In genomic region chr12:98439471-98440164, GRCh38 we compare ENCODE assay signal across 9 cellular contexts.
DNase-seq lines count a peak whose midpoint lies in the region; ATAC-seq and TF ChIP-seq lines count a peak whose summit lies in the region.
"Had no signal": no experiment of that assay in that cellular context is flagged by ENCODE, and none has a peak within 500 bp of the region (broad histone marks: within the 10 kb centered on the region; RNA-seq: fewer than 3 reads in every experiment).

No MANE protein-coding gene starts in this region.

- H4K5ac ChIP-seq in IMR-90 (ENCODE audit: low read depth, low read length) = no peak overlapping the region

- H4K91ac ChIP-seq in IMR-90 (ENCODE audit: insufficient read depth, low read depth, low read length) = no peak overlapping the region

- 20% methylated on average over 2 of the region's 7 CpGs; no CpG with 5 or more reads in 1 of the 2 experiments for WGBS in IMR-90 (ENCODE audit: extremely low coverage in 2 of 2, insufficient read length in 1 of 2), 2 experiments
- 27 to 46% (median 36%) methylated on average over 6 to 7 of the region's 7 CpGs for WGBS in adrenal gland, 4 donors

- no peak overlapping the region for H3K4me3 ChIP-seq in IMR-90 (ENCODE audit: insufficient read depth, low read depth, low read length)
- H3K4me3 ChIP-seq in adrenal gland = no peak overlapping the region
- peak overlapping the region in 1 of 2 donors; percentile 1 for H3K4me3 ChIP-seq in right atrium auricular region
- H3K4me3 ChIP-seq in skeletal muscle tissue (ENCODE audit: low read length in 3 of 3) = peak overlapping the region in 1 of 3 donors; percentile 44

- H3K79me1 ChIP-seq in IMR-90 (ENCODE audit: low read depth in 1 of 2, low read length in 2 of 2) = no peaks in the 10 kb centered on the region

- TF ChIP-seq CTCF in IMR-90 (conservative IDR thresholded peaks at IDR 0.05; ENCODE audit: low read depth, low read length) (no peak), adrenal gland (IDR thresholded peaks at IDR 0.05) (no peak), right atrium auricular region (IDR thresholded peaks at IDR 0.05) (no peak)

- peaks cover 3% of the 10 kb centered on the region for H3K9me3 Mint-ChIP-seq in activated naive CD4-positive, alpha-beta T cell treated with anti-CD3 and anti-CD28 coated beads for 36 hours

- no peak overlapping the region for H2BK15ac ChIP-seq in IMR-90 (ENCODE audit: low read depth, low read length)

- no peak overlapping the region for H3K56ac ChIP-seq in IMR-90 (ENCODE audit: extremely low read depth, insufficient read depth, low read length)

- H3K36me3 ChIP-seq in IMR-90 (ENCODE audit: control insufficient read depth, insufficient read depth, low read length) (no peaks in the 10 kb centered on the region), adrenal gland (replicated peaks in 1 of 2) (no peaks in the 10 kb centered on the region), right atrium auricular region (no peaks in the 10 kb centered on the region), skeletal muscle tissue (ENCODE audit: control insufficient read depth in 3 of 3, insufficient read depth in 3 of 3, low read length in 3 of 3) (no peaks in the 10 kb centered on the region)

- no peak for TF ChIP-seq POLR2A in IMR-90 (IDR thresholded peaks at IDR 0.05; ENCODE audit: low read depth, low read length)
- TF ChIP-seq POLR2A in adrenal gland (IDR thresholded peaks at IDR 0.05) = no peak

- H3K4me1 ChIP-seq in IMR-90 (ENCODE audit: control insufficient read depth, insufficient read depth, low read length) (peaks cover 4% of the 10 kb centered on the region), adrenal gland (replicated peaks in 1 of 2) (peaks cover 0 to 6% of the 10 kb centered on the region in 2 donors), right atrium auricular region (peaks cover 0 to 21% of the 10 kb centered on the region in 2 donors), skeletal muscle tissue (ENCODE audit: control insufficient read depth in 3 of 3, insufficient read depth in 3 of 3, low read length in 3 of 3) (peaks cover 0 to 2% (median 0%) of the 10 kb centered on the region in 3 donors)

- no peak overlapping the region for H3K27ac Mint-ChIP-seq in activated naive CD4-positive, alpha-beta T cell treated with anti-CD3 and anti-CD28 coated beads for 36 hours

- no peak overlapping the region for H3K4me2 ChIP-seq in IMR-90 (ENCODE audit: low read depth, low read length)

- no peak overlapping the region for H2BK5ac ChIP-seq in IMR-90 (ENCODE audit: low read depth, low read length, poor library complexity, severe bottlenecking)

- no peak overlapping the region for H2AK9ac ChIP-seq in IMR-90 (replicated peaks; ENCODE audit: low read depth, low read length, poor library complexity)

- peaks cover 28% of the 10 kb centered on the region for H3K27me3 Mint-ChIP-seq in activated naive CD4-positive, alpha-beta T cell treated with anti-CD3 and anti-CD28 coated beads for 36 hours (ENCODE audit: low read depth)

- no peak overlapping the region for H4K8ac ChIP-seq in IMR-90 (ENCODE audit: low read depth in 2 of 2, low read length in 2 of 2)

- no peak overlapping the region for H3K4ac ChIP-seq in IMR-90 (ENCODE audit: low read depth, low read length)

- H3K27ac ChIP-seq in IMR-90 (ENCODE audit: insufficient read depth, low read length) (no peak overlapping the region), adrenal gland (peak overlapping the region; percentile 37 to 76 (median 46)), right atrium auricular region (peak overlapping the region; percentile 68 to 74), skeletal muscle tissue (ENCODE audit: low read depth, low read length) (peak overlapping the region; percentile 63)
- H3K27ac ChIP-seq: VCaP had no signal

- no peak overlapping the region for H3K18ac ChIP-seq in IMR-90 (ENCODE audit: low read depth, low read length)

- dilution Hi-C loops in IMR-90 (cut with HindIII; ENCODE audit: low sequenced_read_pairs, unreplicated experiment) = no loop called here

- H2BK120ac ChIP-seq in IMR-90 (ENCODE audit: low read depth, low read length) = no peak overlapping the region

- no peak overlapping the region for H3K14ac ChIP-seq in IMR-90 (replicated peaks; ENCODE audit: low read depth, low read length)

- H3K27me3 ChIP-seq in IMR-90 (ENCODE audit: control insufficient read depth, insufficient read depth, low read length) = peaks cover 22% of the 10 kb centered on the region
- H3K27me3 ChIP-seq in adrenal gland = no peaks in the 10 kb centered on the region
- H3K27me3 ChIP-seq in right atrium auricular region = no peaks in the 10 kb centered on the region
- no peaks in the 10 kb centered on the region for H3K27me3 ChIP-seq in skeletal muscle tissue (ENCODE audit: control insufficient read depth in 3 of 3, insufficient read depth in 3 of 3, low read length in 3 of 3)

- no peak overlapping the region for H2AK5ac ChIP-seq in IMR-90 (ENCODE audit: low read depth, low read length)

- no peak overlapping the region for H3K23ac ChIP-seq in IMR-90 (ENCODE audit: low read depth, low read length)

- in situ Hi-C loops in IMR-90 (cut with MboI; ENCODE audit: low sequenced_read_pairs) = no loop called here

- H3K36me3 Mint-ChIP-seq in activated naive CD4-positive, alpha-beta T cell treated with anti-CD3 and anti-CD28 coated beads for 36 hours (ENCODE audit: low read depth) = no peaks in the 10 kb centered on the region

- POLR2A ChIA-PET in IMR-90 (lab: Charles Lee; ENCODE audit: unreplicated experiment) = no interaction called here

- H3K4me1 Mint-ChIP-seq in activated naive CD4-positive, alpha-beta T cell treated with anti-CD3 and anti-CD28 coated beads for 36 hours (ENCODE audit: low read depth) = no peaks in the 10 kb centered on the region

- BruUV-seq in IMR-90 (replicated peaks; lab: Mats Ljungman, UMichigan) = no TSS peak

- DNase-seq in IMR-90 = no peak
- peak in 2 of 7 donors; percentile 27 to 39 for DNase-seq in adrenal gland
- DNase-seq in right atrium auricular region (ENCODE audit: low spot score) = no peak
- DNase-seq in activated naive CD4-positive, alpha-beta T cell treated with anti-CD3 and anti-CD28 coated beads for 36 hours = no peak
- DNase-seq in activated CD8-positive, alpha-beta memory T cell treated with anti-CD3 and anti-CD28 coated beads for 24 hours = no peak
- no peak for DNase-seq in NCI-H524 treated with DMSO at 0.1 percent for 48 hours (lab: John Stamatoyannopoulos, UW)

- no peak overlapping the region for H2AFZ ChIP-seq in IMR-90 (replicated peaks; ENCODE audit: low read length, poor library complexity)

- peak; percentile 28 for ATAC-seq in IMR-90 (ENCODE audit: low read depth)
- no peak for ATAC-seq in HG02884 (IDR thresholded peaks at IDR 0.05; ENCODE audit: unreplicated experiment)

- 0 out of 2 replicates have a peak, but pooled peaks have one; percentile 9 for TF ChIP-seq RAD21 in IMR-90 (IDR thresholded peaks at IDR 0.05; ENCODE audit: low read length)

- H3K4me3 Mint-ChIP-seq in activated naive CD4-positive, alpha-beta T cell treated with anti-CD3 and anti-CD28 coated beads for 36 hours = no peak overlapping the region

- intact Hi-C loops in IMR-90 (cut with micrococcal nuclease) = loop anchor here (1.0 kb wide), 1 partner anchor 36 kb away; no protein-coding TSS in a partner anchor
- intact Hi-C loops in adrenal gland (cut with DNase I) = no loop called here
- intact Hi-C loops in activated naive CD4-positive, alpha-beta T cell treated with anti-CD3 and anti-CD28 coated beads for 36 hours (cut with micrococcal nuclease) = no loop called here

- H3K9ac ChIP-seq in IMR-90 (ENCODE audit: low read depth, low read length) (no peak overlapping the region), skeletal muscle tissue (ENCODE audit: low read depth in 1 of 3, low read length in 3 of 3) (no peak overlapping the region)

- no peaks in the 10 kb centered on the region for H3K9me1 ChIP-seq in IMR-90 (ENCODE audit: insufficient read depth, low read length)

- no peak overlapping the region for H2BK20ac ChIP-seq in IMR-90 (ENCODE audit: low read depth, low read length)

- CTCF ChIA-PET in IMR-90 (lab: Yijun Ruan, JAX) = interaction anchor here (0.9 kb wide), 2 partner anchors 10 to 52 kb away, joined by 3 read pairs; no protein-coding TSS in a partner anchor
- CTCF ChIA-PET in activated naive CD4-positive, alpha-beta T cell treated with anti-CD3 and anti-CD28 coated beads for 36 hours (lab: Charles Lee) = no interaction called here

- H4K20me1 ChIP-seq in IMR-90 (ENCODE audit: insufficient read depth, low read length) = no peaks in the 10 kb centered on the region

- H3K9me3 ChIP-seq in IMR-90 (ENCODE audit: control insufficient read depth, insufficient read depth, low read length) = no peaks in the 10 kb centered on the region; the same call in 1 of the 2 replicates
- no peaks in the 10 kb centered on the region for H3K9me3 ChIP-seq in adrenal gland (replicated peaks in 1 of 3)
- H3K9me3 ChIP-seq in right atrium auricular region = no peaks in the 10 kb centered on the region
- H3K9me3 ChIP-seq in skeletal muscle tissue (ENCODE audit: control insufficient read depth in 3 of 3, low read length in 3 of 3) = no peaks in the 10 kb centered on the region

TF ChIP-seq in IMR-90, 13 proteins besides CTCF, POLR2A, EP300 and RAD21:
- TF ChIP-seq RCOR1 (IDR thresholded peaks at IDR 0.05; ENCODE audit: insufficient replicate concordance, low read length) = no peak
- no peak for TF ChIP-seq SMC3 (IDR thresholded peaks at IDR 0.05; ENCODE audit: low read depth, low read length)
